ENCODE assay signal across 1 cellular context in the genomic region with DNA sequence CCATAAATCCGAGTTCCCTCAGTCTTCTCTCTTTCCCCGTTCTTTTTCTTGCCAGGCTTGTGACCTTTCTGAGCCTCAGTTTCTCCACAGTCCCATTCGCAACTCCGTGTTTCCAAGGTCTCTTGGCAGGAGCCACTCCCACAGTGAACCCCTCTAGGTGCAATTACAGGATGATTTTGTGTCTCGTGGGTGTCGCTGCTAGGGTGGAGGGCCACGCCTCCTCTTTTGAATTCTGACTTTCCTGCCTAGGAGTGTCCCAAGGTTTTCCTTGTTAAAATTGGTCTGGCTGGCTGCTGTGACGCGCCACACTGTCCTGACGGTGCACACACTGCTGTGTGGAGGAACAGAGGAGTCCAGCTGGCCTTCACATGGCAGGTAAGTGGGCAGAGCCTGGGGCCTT.
TF ChIP-seq lines count a peak whose summit lies in the region.

Gene TGM6, plus strand, starts transcription at position 301 of the 400 bp plus-strand sequence. Its CDS starts 68 bp downstream, at position 369.

TF ChIP-seq in GM23338, 12 proteins besides CTCF, POLR2A, EP300 and RAD21 (continued from another document):
- TF ChIP-seq REST (IDR thresholded peaks at IDR 0.05; ENCODE audit: unreplicated experiment) (no peak), EZH2 (IDR thresholded peaks at IDR 0.05; ENCODE audit: low read depth, unreplicated experiment) (no peak), ZNF331 (CRISPR knock-in tag; IDR thresholded peaks at IDR 0.05; ENCODE audit: low read depth) (no peak), EZH2phosphoT487 (IDR thresholded peaks at IDR 0.05; ENCODE audit: unreplicated experiment) (no peak), POLR2AphosphoS5 (IDR thresholded peaks at IDR 0.05; ENCODE audit: low read depth) (no peak), ZNF462 (CRISPR knock-in tag; IDR thresholded peaks at IDR 0.05) (no peak), JUNB (IDR thresholded peaks at IDR 0.05; ENCODE audit: unreplicated experiment) (no peak), ZNF114 (CRISPR knock-in tag; IDR thresholded peaks at IDR 0.05) (no peak), STAT1 (IDR thresholded peaks at IDR 0.05; ENCODE audit: unreplicated experiment) (no peak)
- TF ChIP-seq, protein P1, sequence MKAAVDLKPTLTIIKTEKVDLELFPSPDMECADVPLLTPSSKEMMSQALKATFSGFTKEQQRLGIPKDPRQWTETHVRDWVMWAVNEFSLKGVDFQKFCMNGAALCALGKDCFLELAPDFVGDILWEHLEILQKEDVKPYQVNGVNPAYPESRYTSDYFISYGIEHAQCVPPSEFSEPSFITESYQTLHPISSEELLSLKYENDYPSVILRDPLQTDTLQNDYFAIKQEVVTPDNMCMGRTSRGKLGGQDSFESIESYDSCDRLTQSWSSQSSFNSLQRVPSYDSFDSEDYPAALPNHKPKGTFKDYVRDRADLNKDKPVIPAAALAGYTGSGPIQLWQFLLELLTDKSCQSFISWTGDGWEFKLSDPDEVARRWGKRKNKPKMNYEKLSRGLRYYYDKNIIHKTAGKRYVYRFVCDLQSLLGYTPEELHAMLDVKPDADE (IDR thresholded peaks at IDR 0.05) = no peak
TF ChIP-seq in GM23338: peak in this region for 0.
